In genomic region chr7:8239702-8240362, GRCh38 we compare ENCODE assay signal across 9 cellular contexts. TPM values are rescaled to one million over a fixed set of nuclear protein-coding genes. Genes with fewer than 3 reads are reported as not detected.
DNase-seq lines count a peak whose midpoint lies in the region; ATAC-seq, FAIRE-seq and TF ChIP-seq lines count a peak whose summit lies in the region.
"Not testable (repeated sequence)": the region's sequence is repeated elsewhere in the genome, so short reads cannot be mapped to it uniquely, and the experiment has no call there.
"Had no signal": no experiment of that assay in that cellular context is flagged by ENCODE, and none has a peak within 500 bp of the region (broad histone marks: within the 10 kb centered on the region; RNA-seq: fewer than 3 reads in every experiment).

No MANE protein-coding gene starts in this region.

- TF ChIP-seq CTCF in A549 (IDR thresholded peaks at IDR 0.05); Caco-2 (IDR thresholded peaks at IDR 0.05; ENCODE audit: insufficient read depth in 1 of 2, low read depth in 1 of 2, low read length in 1 of 2, severe bottlenecking in 1 of 2, unreplicated experiment in 1 of 2); hepatocyte (IDR thresholded peaks at IDR 0.05; ENCODE audit: poor library complexity); liver (IDR thresholded peaks at IDR 0.05; ENCODE audit: low read depth, low read length, missing input control); progenitor cell of endocrine pancreas (IDR thresholded peaks at IDR 0.05; ENCODE audit: unreplicated experiment): not testable (repeated sequence)

- TF ChIP-seq POLR2A in A549 (IDR thresholded peaks at IDR 0.05; ENCODE audit: low read length), result not testable (repeated sequence)

- H3K36me3 ChIP-seq in Caco-2 (ENCODE audit: control insufficient read depth, insufficient read depth, low read length); hepatocyte (replicated peaks; ENCODE audit: insufficient read depth, low read depth); liver (ENCODE audit: control insufficient read depth in 4 of 4, insufficient read depth in 3 of 4, low read depth in 1 of 4, low read length in 3 of 4): not testable (repeated sequence)

- not testable (repeated sequence) for TF ChIP-seq RAD21 in A549 (conservative IDR thresholded peaks at IDR 0.05 in 1 of 2, IDR thresholded peaks at IDR 0.05 in 1 of 2)
- peak in 1 of 2 donors; percentile 15 for TF ChIP-seq RAD21 in liver (IDR thresholded peaks at IDR 0.05)

- H3K9me2 ChIP-seq in hepatocyte (replicated peaks; ENCODE audit: insufficient read depth), result not testable (repeated sequence)

- not testable (repeated sequence) for H3K27me3 ChIP-seq in Caco-2 (replicated peaks; ENCODE audit: control insufficient read depth, insufficient read depth, low read length); hepatocyte; liver (ENCODE audit: control insufficient read depth in 4 of 4, insufficient read depth in 4 of 4, low read length in 3 of 4)

- H3K9me3 Mint-ChIP-seq in Caco-2 (ENCODE audit: unreplicated experiment), result peaks cover 20% of the 10 kb centered on the region
- H3K9me3 Mint-ChIP-seq in progenitor cell of endocrine pancreas (ENCODE audit: low read depth), result peaks cover 25% of the 10 kb centered on the region

- intact Hi-C loops in Caco-2 (cut with micrococcal nuclease; ENCODE audit: unreplicated experiment), result loop anchor here (1.0 to 5.0 kb wide), 3 partner anchors 21 to 329 kb away; no protein-coding TSS in a partner anchor

- WGBS in A549 (ENCODE audit: missing lambda C conversion rate), result 11% methylated on average over 9 of the region's 10 CpGs
- WGBS in hepatocyte (ENCODE audit: low lambda C conversion rate, missing lambda C conversion rate), result 41% methylated on average over 10 of the region's 10 CpGs
- 49% methylated on average over 10 of the region's 10 CpGs for WGBS in liver

- H3K9me3 ChIP-seq in A549; Caco-2; hepatocyte (ENCODE audit: low read depth); liver (ENCODE audit: control insufficient read depth in 4 of 4, low read length in 3 of 4): not testable (repeated sequence)

- not testable (repeated sequence) for H3K9ac ChIP-seq in liver (ENCODE audit: low read depth in 1 of 2, low read length in 2 of 2)

- CTCF ChIA-PET in A549 (lab: Yijun Ruan, JAX), result interaction anchor here (2.1 kb wide), 1 partner anchor 56 kb away, joined by 7 read pairs; no protein-coding TSS in a partner anchor
- CTCF ChIA-PET in Caco-2 (lab: Charles Lee), result interaction anchor here (1.8 kb wide), 1 partner anchor 56 kb away, joined by 15 read pairs; no protein-coding TSS in a partner anchor

- not testable (repeated sequence) for BruUV-seq in Caco-2 (replicated peaks; lab: Mats Ljungman, UMichigan)

- not testable (repeated sequence) for TF ChIP-seq EP300 in A549 (IDR thresholded peaks at IDR 0.05)

- peak overlapping the region; percentile 38 for H3K4me2 ChIP-seq in A549
- H3K4me2 ChIP-seq in hepatocyte, result peak overlapping the region; percentile 73

- not testable (repeated sequence) for H3K36me3 Mint-ChIP-seq in Caco-2 (ENCODE audit: insufficient read depth, unreplicated experiment)
- peaks cover 15% of the 10 kb centered on the region for H3K36me3 Mint-ChIP-seq in progenitor cell of endocrine pancreas (ENCODE audit: insufficient read depth)

- H3K79me2 ChIP-seq in hepatocyte, result not testable (repeated sequence)

- H3K4me3 Mint-ChIP-seq in Caco-2 (ENCODE audit: unreplicated experiment), result peak overlapping the region; percentile 69
- H3K4me3 Mint-ChIP-seq in progenitor cell of endocrine pancreas (ENCODE audit: low read depth), result not testable (repeated sequence)

- not testable (repeated sequence) for H3K27ac ChIP-seq in A549
- peak overlapping the region; percentile 65 for H3K27ac ChIP-seq in hepatocyte
- H3K27ac ChIP-seq in liver (ENCODE audit: low read depth in 1 of 2, low read length in 2 of 2), result peak overlapping the region in 1 of 2 donors; percentile 12

- not testable (repeated sequence) for H2AFZ ChIP-seq in hepatocyte

- peak in 1 of 2 experiments; percentile 5 for DNase-seq in A549 (ENCODE audit: low read depth in 1 of 2, low spot score in 1 of 2)
- peak; percentile 82 to 83 for DNase-seq in Caco-2
- peak; percentile 42 for DNase-seq in HT-29 (ENCODE audit: low spot score)
- DNase-seq in NCI-H510A treated with DMSO at 0.1 percent for 48 hours (lab: John Stamatoyannopoulos, UW), result peak; percentile 9
- DNase-seq in hepatocyte (ENCODE audit: low spot score), result peak; percentile 67
- DNase-seq in progenitor cell of endocrine pancreas (ENCODE audit: low spot score, unreplicated experiment); urothelium cell line (ENCODE audit: low spot score): not testable (repeated sequence)

- not testable (repeated sequence) for H3K4me3 ChIP-seq in A549, hepatocyte
- H3K4me3 ChIP-seq in Caco-2 (ENCODE audit: low read depth, low read length) (peak overlapping the region; percentile 12), liver (ENCODE audit: low read depth in 1 of 3, low read length in 3 of 3) (peak overlapping the region in 1 of 3 donors; percentile 8)

- peaks cover 22% of the 10 kb centered on the region for H3K4me1 Mint-ChIP-seq in Caco-2 (ENCODE audit: low read depth, unreplicated experiment)
- not testable (repeated sequence) for H3K4me1 Mint-ChIP-seq in progenitor cell of endocrine pancreas (ENCODE audit: low read depth)

- H3K27ac Mint-ChIP-seq in Caco-2 (ENCODE audit: unreplicated experiment), result peak overlapping the region; percentile 86
- peak overlapping the region; percentile 59 for H3K27ac Mint-ChIP-seq in progenitor cell of endocrine pancreas

- ATAC-seq in A549, result not testable (repeated sequence)

- H3K27me3 Mint-ChIP-seq in Caco-2 (ENCODE audit: insufficient read depth, unreplicated experiment); progenitor cell of endocrine pancreas: not testable (repeated sequence)

- H4K20me1 ChIP-seq in hepatocyte (ENCODE audit: insufficient read depth, poor library complexity, severe bottlenecking), result not testable (repeated sequence)

- POLR2A ChIA-PET in A549 (lab: Yijun Ruan, JAX); Caco-2 (lab: Charles Lee): not testable (repeated sequence)

- not testable (repeated sequence) for FAIRE-seq in A549 (lab: Jason Lieb, UNC)
- FAIRE-seq in urothelium cell line (lab: Jason Lieb, UNC), result peak; percentile 44

- not testable (repeated sequence) for H3K4me1 ChIP-seq in A549; hepatocyte (ENCODE audit: insufficient read depth); liver (ENCODE audit: control insufficient read depth in 4 of 4, insufficient read depth in 4 of 4, low read length in 3 of 4)
- peaks cover 15% of the 10 kb centered on the region for H3K4me1 ChIP-seq in Caco-2

TF ChIP-seq in liver, 16 proteins besides CTCF, POLR2A, EP300 and RAD21:
- peak in 1 of 2 donors; percentile 64 for TF ChIP-seq RXRA (IDR thresholded peaks at IDR 0.05)
- peak in 1 of 2 donors; percentile 50 for TF ChIP-seq HNF4A (conservative IDR thresholded peaks at IDR 0.05)
- TF ChIP-seq SP1 (IDR thresholded peaks at IDR 0.05), result peak; percentile 85
- TF ChIP-seq, protein P1, sequence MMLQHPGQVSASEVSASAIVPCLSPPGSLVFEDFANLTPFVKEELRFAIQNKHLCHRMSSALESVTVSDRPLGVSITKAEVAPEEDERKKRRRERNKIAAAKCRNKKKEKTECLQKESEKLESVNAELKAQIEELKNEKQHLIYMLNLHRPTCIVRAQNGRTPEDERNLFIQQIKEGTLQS (IDR thresholded peaks at IDR 0.05), result peak; percentile 34

RNA-seq across cellular contexts. Expression of gene ICA1, which starts 22.1 kb away (rescaled TPM):
- polyA plus RNA-seq in A549 (2011; rRNA removed) (1.6 and 2.0 TPM in 2 replicates), A549 (2017; fragmentation: RNase III; extraction: RNeasy Plus Mini Kit Qiagen cat#74134 plus additional on column Dnase treatment) (0.66 to 0.84 TPM (median 0.72 TPM) in 3 replicates), hepatocyte (40.1 TPM in 2 replicates), liver (10 to 100 TPM in 1 of 2 donors, 1 to 10 TPM in 1; 1.4 to 22.7 TPM)
- 0.15 and 0.18 TPM in 2 replicates for polyA plus RNA-seq in A549 (2012; cell fraction: cytosol; rRNA removed)
- polyA plus RNA-seq in A549 (2012; cell fraction: nucleus; rRNA removed), result 0.12 TPM in 2 replicates
- 0.95 and 1.1 TPM in 2 replicates for polyA minus RNA-seq in A549 (2011; rRNA and poly(A)+ RNA removed)
- total RNA-seq in Caco-2 (2022) (30.7 and 34.2 TPM in 2 replicates), hepatocyte (32.9 and 36.7 TPM in 2 replicates), liver (10 to 100 TPM in 1 of 2 donors, 1 to 10 TPM in 1; 3.5 to 12.7 TPM), progenitor cell of endocrine pancreas (48.8 and 61.7 TPM in 2 replicates)
- total RNA-seq in HT-29 (2014; rRNA removed; shearing (Covaris generic)), result 15.6 and 22.6 TPM in 2 replicates
- total RNA-seq: HFFc6 had no signal
